Comparison of ENCODE assay signal across 8 cellular contexts in the genomic region with DNA sequence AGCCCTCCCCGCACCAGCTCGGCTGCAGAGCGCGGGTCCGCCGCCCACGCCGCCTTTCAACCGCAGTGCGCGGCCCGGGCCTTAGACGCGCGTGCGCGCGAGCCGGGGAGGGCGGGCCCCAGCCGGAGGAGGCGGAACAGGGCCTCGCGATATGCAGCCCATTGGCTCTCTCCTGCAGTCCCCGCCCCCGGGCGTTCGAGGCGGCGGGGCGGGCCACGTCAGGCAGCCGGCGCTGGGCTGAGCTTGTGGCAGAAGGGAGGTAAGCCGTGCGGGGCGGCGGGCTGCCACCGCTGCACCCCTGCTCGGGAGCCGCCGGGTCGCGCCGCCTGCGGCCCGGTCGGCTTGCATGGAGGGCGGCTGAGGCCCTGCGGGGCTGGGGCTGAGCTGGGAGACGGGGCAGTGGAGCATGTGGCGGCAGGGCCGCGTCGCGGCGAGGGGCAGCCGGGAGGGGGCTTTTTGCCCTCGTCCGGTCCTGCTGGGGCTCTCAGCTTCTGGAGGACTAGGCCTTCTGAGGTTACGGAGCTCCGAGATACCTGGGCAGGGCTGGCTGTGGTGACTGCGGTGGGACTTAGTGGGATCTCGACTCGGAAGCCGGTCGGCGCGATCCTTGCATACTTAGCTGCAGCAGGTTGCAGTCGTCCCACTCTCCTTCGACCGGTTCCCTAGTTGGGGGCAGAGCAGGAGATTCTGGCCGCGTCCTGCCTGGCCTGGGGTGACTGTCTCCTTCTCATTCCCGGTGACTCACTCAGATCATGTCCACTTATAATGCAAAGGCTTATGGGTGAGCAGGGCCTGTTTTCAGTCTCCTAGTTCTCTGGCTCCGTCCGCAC. TPM values are rescaled to one million over a fixed set of nuclear protein-coding genes. Genes with fewer than 3 reads are reported as not detected.
DNase-seq lines count a peak whose midpoint lies in the region; ATAC-seq and TF ChIP-seq lines count a peak whose summit lies in the region.

A gene with protein sequence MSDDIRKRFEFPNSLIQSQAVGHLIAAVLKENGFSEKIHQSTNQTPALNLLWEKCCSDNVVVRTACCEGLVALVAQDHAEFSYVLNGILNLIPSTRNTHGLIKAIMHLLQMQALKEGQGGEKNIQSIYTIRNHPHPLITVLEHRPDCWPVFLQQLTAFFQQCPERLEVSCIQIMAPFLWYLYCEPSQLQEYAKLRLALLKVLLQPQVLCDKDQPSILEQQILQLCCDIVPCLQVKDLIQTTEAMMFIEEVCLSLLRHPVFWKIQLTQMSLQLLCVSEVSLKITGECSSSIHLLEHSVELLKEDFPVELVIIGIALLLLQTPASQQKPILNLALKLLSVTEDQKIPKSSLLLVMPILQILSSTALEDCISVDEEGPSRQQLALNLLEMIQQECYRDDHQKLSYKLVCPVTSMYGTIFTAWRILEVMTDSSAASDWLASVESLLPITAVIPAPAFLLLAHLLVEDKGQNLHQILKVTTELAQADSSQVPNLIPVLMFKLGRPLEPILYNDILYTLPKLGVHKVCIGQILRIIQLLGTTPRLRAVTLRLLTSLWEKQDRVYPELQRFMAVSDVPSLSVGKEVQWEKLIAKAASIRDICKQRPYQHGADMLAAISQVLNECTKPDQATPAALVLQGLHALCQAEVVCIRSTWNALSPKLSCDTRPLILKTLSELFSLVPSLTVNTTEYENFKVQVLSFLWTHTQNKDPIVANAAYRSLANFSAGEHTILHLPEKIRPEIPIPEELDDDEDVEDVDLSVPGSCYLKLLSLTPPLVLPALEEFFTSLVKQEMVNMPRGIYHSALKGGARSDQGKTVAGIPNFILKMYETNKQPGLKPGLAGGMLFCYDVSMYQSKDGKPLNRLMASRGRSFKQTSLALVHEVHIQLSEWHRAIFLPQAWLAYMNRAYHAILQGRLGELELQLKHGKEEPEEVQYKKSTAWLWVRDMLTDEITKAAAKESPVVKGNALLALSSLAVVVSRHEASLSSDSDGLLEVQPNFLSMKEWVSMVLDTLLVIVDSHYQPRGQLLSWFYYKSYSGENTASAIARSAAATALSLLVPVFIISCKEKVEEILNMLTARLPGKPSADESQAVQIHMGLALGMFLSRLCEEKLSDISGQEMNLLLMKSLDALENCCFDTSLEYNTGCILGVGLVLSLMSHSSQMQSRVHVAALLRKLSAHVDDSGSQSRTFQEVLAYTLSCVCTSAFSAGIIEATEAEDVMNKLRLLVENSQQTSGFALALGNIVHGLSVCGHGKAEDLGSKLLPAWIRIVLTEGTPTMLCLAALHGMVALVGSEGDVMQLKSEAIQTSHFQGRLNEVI (N-terminal part only) (plus strand): TSS at position 225 of the 830 bp plus-strand sequence. CDS start 31,095 bp downstream, outside the sequence.

- no peaks in the 10 kb centered on the region for H3K36me3 Mint-ChIP-seq in neural crest cell (ENCODE audit: low read depth)

- peak within 1 kb of the TSS; percentile 82 for H3K27ac Mint-ChIP-seq in neural crest cell (ENCODE audit: unreplicated experiment)

- no peaks in the 10 kb centered on the region for H3K27me3 Mint-ChIP-seq in neural crest cell (ENCODE audit: low read depth)

- H3K27ac ChIP-seq in DND-41 (ENCODE audit: low read length): peak within 1 kb of the TSS; percentile 72
- no peak within 1 kb of the TSS for H3K27ac ChIP-seq in Karpas-422 (ENCODE audit: low read length)
- peak within 1 kb of the TSS; percentile 95 for H3K27ac ChIP-seq in RWPE1
- H3K27ac ChIP-seq in stomach smooth muscle (ENCODE audit: low read length): peak within 1 kb of the TSS; percentile 86

- H3K4me1 Mint-ChIP-seq in neural crest cell: peaks cover 30% of the 10 kb centered on the region

- peak; percentile 95 for DNase-seq in DND-41
- peak; percentile 97 for DNase-seq in Karpas-422
- peak; percentile 96 for DNase-seq in RWPE1 (ENCODE audit: low spot score)
- peak; percentile 93 for DNase-seq in activated gamma-delta T cell (lab: John Stamatoyannopoulos, UW)
- DNase-seq in fibroblast of villous mesenchyme (ENCODE audit: low read depth): peak; percentile 94
- peak; percentile 89 for DNase-seq in neural crest cell (ENCODE audit: low read depth, low spot score)

- H3K27me3 ChIP-seq in DND-41 (ENCODE audit: insufficient read depth, low read length, poor library complexity): no peaks in the 10 kb centered on the region
- no peaks in the 10 kb centered on the region for H3K27me3 ChIP-seq in Karpas-422 (ENCODE audit: low read length)
- H3K27me3 ChIP-seq in stomach smooth muscle (ENCODE audit: control insufficient read depth in 1 of 2, insufficient read depth in 2 of 2, low read length in 2 of 2): no peaks in the 10 kb centered on the region

- peaks cover 27% of the 10 kb centered on the region for H3K4me1 ChIP-seq in DND-41 (ENCODE audit: insufficient read depth, low read length)
- peaks cover 18% of the 10 kb centered on the region for H3K4me1 ChIP-seq in Karpas-422 (ENCODE audit: low read length)
- no peaks in the 10 kb centered on the region for H3K4me1 ChIP-seq in stomach smooth muscle (ENCODE audit: control insufficient read depth, insufficient read depth, low read length)

- POLR2A ChIA-PET in RWPE1 (lab: Yijun Ruan, JAX; ENCODE audit: low non-redundant PET): interaction anchor here (0.6 to 1.2 kb wide), 3 partner anchors 17 to 820 kb away, joined by 3 to 5 read pairs (median 3); a partner anchor contains a TSS

- no peaks in the 10 kb centered on the region; the same call in none of the 2 replicates for H4K20me1 ChIP-seq in DND-41 (ENCODE audit: insufficient read depth, low read length)
- H4K20me1 ChIP-seq in Karpas-422 (ENCODE audit: insufficient read depth, low read depth, low read length): peaks cover 18% of the 10 kb centered on the region; the same call in 1 of the 2 replicates

- ATAC-seq in DND-41 (ENCODE audit: insufficient read depth, low read depth) (peak; percentile 99), GM21825 (IDR thresholded peaks at IDR 0.05; ENCODE audit: unreplicated experiment) (peak; percentile 98)

- H3K4me2 ChIP-seq in DND-41 (ENCODE audit: insufficient read depth, low read length) (peak within 1 kb of the TSS; percentile 83), Karpas-422 (ENCODE audit: low read depth, low read length, poor library complexity, severe bottlenecking) (peak within 1 kb of the TSS; percentile 99)

- no peaks in the 10 kb centered on the region for H3K9me3 Mint-ChIP-seq in neural crest cell

- H3K9me3 ChIP-seq in DND-41 (ENCODE audit: insufficient read depth, low read length, severe bottlenecking): no peaks in the 10 kb centered on the region
- no peaks in the 10 kb centered on the region for H3K9me3 ChIP-seq in Karpas-422 (ENCODE audit: low read length)
- no peaks in the 10 kb centered on the region for H3K9me3 ChIP-seq in stomach smooth muscle (ENCODE audit: control insufficient read depth in 2 of 2, low read length in 2 of 2)

- H3K36me3 ChIP-seq in DND-41 (ENCODE audit: insufficient read depth, low read length) (no peaks in the 10 kb centered on the region), Karpas-422 (ENCODE audit: insufficient read depth, low read length) (no peaks in the 10 kb centered on the region), stomach smooth muscle (ENCODE audit: control insufficient read depth in 2 of 2, insufficient read depth in 2 of 2, low read length in 2 of 2) (no peaks in the 10 kb centered on the region)

- H2AFZ ChIP-seq in DND-41 (ENCODE audit: low read depth, low read length) (peak within 1 kb of the TSS; percentile 65), Karpas-422 (ENCODE audit: low read length) (peak within 1 kb of the TSS; percentile 100)

- peak within 1 kb of the TSS; percentile 72 for H3K9ac ChIP-seq in DND-41 (ENCODE audit: low read depth, low read length)
- H3K9ac ChIP-seq in Karpas-422 (ENCODE audit: low read length): peak within 1 kb of the TSS; percentile 81
- H3K9ac ChIP-seq in stomach smooth muscle (ENCODE audit: low read length in 2 of 2): peak within 1 kb of the TSS; percentile 70 to 80

- peaks cover 28% of the 10 kb centered on the region for H3K79me2 ChIP-seq in DND-41 (ENCODE audit: insufficient read depth, low read length)
- H3K79me2 ChIP-seq in Karpas-422 (ENCODE audit: low read length): no peaks in the 10 kb centered on the region

- peak within 1 kb of the TSS; percentile 91 for H3K4me3 Mint-ChIP-seq in neural crest cell

- no peaks in the 10 kb centered on the region for H3K9me2 ChIP-seq in Karpas-422 (replicated peaks; ENCODE audit: insufficient read depth, low read length)

- TF ChIP-seq CTCF in DND-41 (IDR thresholded peaks at IDR 0.05; ENCODE audit: borderline replicate concordance, extremely low read depth, low read length, poor library complexity, severe bottlenecking): peak; percentile 5
- no peak for TF ChIP-seq CTCF in RWPE1 (conservative IDR thresholded peaks at IDR 0.05; ENCODE audit: low read depth)
- TF ChIP-seq CTCF in fibroblast of villous mesenchyme (IDR thresholded peaks at IDR 0.05; ENCODE audit: insufficient read depth, low read depth, low read length): no peak
- no peak for TF ChIP-seq CTCF in neural crest cell (conservative IDR thresholded peaks at IDR 0.05)

- H3K4me3 ChIP-seq in DND-41 (ENCODE audit: low read depth in 1 of 2, low read length in 2 of 2): peak within 1 kb of the TSS; percentile 45 to 84
- peak within 1 kb of the TSS; percentile 97 for H3K4me3 ChIP-seq in Karpas-422 (ENCODE audit: low read length)
- H3K4me3 ChIP-seq in fibroblast of villous mesenchyme (ENCODE audit: low read depth, low read length): peak within 1 kb of the TSS; percentile 84
- peak within 1 kb of the TSS; percentile 83 to 86 for H3K4me3 ChIP-seq in stomach smooth muscle (ENCODE audit: low read length in 2 of 2)

- CTCF ChIA-PET in RWPE1 (lab: Yijun Ruan, JAX): interaction anchor here (0.6 to 1.5 kb wide), 3 partner anchors 10 to 427 kb away, joined by 3 to 4 read pairs (median 3); no protein-coding TSS in a partner anchor

RNA-seq across cellular contexts. Expression of the gene that starts here (rescaled TPM):
- 9.3 and 34.9 TPM in 2 replicates for total RNA-seq in Karpas-422 (2014; rRNA removed; shearing (Covaris generic); ENCODE audit: low replicate concordance)
- total RNA-seq in fibroblast of villous mesenchyme (54.4 and 93.7 TPM in 2 replicates), neural crest cell (60.1 and 60.4 TPM in 2 replicates)
